1 cellular context compared by ENCODE assay signal in genomic region chr13:68697551-68697950, GRCh38.
TF ChIP-seq lines count a peak whose summit lies in the region.

No MANE protein-coding gene starts in this region.

TF ChIP-seq in SK-N-SH, 30 proteins besides CTCF, POLR2A, EP300 and RAD21 (continued from another document):
- TF ChIP-seq, protein P1, sequence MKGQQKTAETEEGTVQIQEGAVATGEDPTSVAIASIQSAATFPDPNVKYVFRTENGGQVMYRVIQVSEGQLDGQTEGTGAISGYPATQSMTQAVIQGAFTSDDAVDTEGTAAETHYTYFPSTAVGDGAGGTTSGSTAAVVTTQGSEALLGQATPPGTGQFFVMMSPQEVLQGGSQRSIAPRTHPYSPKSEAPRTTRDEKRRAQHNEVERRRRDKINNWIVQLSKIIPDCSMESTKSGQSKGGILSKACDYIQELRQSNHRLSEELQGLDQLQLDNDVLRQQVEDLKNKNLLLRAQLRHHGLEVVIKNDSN (IDR thresholded peaks at IDR 0.05; ENCODE audit: borderline replicate concordance, low read depth): no peak
- no peak; the same call in 1 of the 2 replicates for TF ChIP-seq NFIC (IDR thresholded peaks at IDR 0.05; ENCODE audit: borderline replicate concordance)
- TF ChIP-seq SIN3A (IDR thresholded peaks at IDR 0.05; ENCODE audit: borderline replicate concordance, low read depth, low read length): no peak
